In genomic region chr2:118881490-118882129, GRCh38 we compare ENCODE assay signal across 8 cellular contexts. TPM values are rescaled to one million over a fixed set of nuclear protein-coding genes. Genes with fewer than 3 reads are reported as not detected.
A peak's percentile ranks its signal among the peaks of the same experiment; 100 is the strongest.
DNase-seq lines count a peak whose midpoint lies in the region; ATAC-seq and TF ChIP-seq lines count a peak whose summit lies in the region.

No MANE protein-coding gene starts in this region.

- ATAC-seq in GM18517 (IDR thresholded peaks at IDR 0.05; ENCODE audit: unreplicated experiment) (peak; percentile 80), HG02973 (IDR thresholded peaks at IDR 0.05; ENCODE audit: unreplicated experiment) (peak; percentile 80)

- H3K27ac ChIP-seq in A673 (ENCODE audit: low read depth, low read length, poor library complexity, severe bottlenecking), result no peak overlapping the region
- H3K27ac ChIP-seq in brain microvascular endothelial cell, result no peak overlapping the region

- H3K36me3 ChIP-seq in A673 (ENCODE audit: insufficient read depth, low read length, poor library complexity, severe bottlenecking) (no peaks in the 10 kb centered on the region), brain microvascular endothelial cell (replicated peaks) (no peaks in the 10 kb centered on the region)

- CTCF ChIA-PET in A673 (lab: Charles Lee), result interaction anchor here (0.6 to 2.2 kb wide), 6 partner anchors 294 to 1053 kb away, joined by 3 to 13 read pairs (median 4); no protein-coding TSS in a partner anchor

- DNase-seq in A673 (ENCODE audit: low spot score) (peak; percentile 52), NCI-H2081 treated with DMSO at 0.1 percent for 48 hours (lab: John Stamatoyannopoulos, UW) (peak; percentile 24), UCSD-AML1 (lab: John Stamatoyannopoulos, UW; ENCODE audit: unreplicated experiment) (peak; percentile 28), brain microvascular endothelial cell (peak; percentile 25), kidney tubule cell (ENCODE audit: low spot score) (peak; percentile 77)
- DNase-seq in stimulated activated CD4-positive, alpha-beta T cell treated with anti-CD3 and anti-CD28 coated beads, TNF-alpha, amount 100 ng/mL, for 1 hour (ENCODE audit: low read depth in 3 of 3, low spot score in 1 of 3), result peak; percentile 10 to 58 (median 31)

- no TSS peak for BruUV-seq in A673 (replicated peaks; lab: Mats Ljungman, UMichigan)

- no peaks in the 10 kb centered on the region for H3K9me3 ChIP-seq in A673 (ENCODE audit: low read depth, low read length, poor library complexity, severe bottlenecking)

- in situ Hi-C loops in brain microvascular endothelial cell (cut with HindIII; ENCODE audit: low pct_ligation_motif_present, low sequenced_read_pairs), result no loop called here

- H3K4me1 ChIP-seq in A673 (ENCODE audit: insufficient read depth, low read length, poor library complexity, severe bottlenecking), result no peaks in the 10 kb centered on the region

- H3K27me3 ChIP-seq in A673 (replicated peaks; ENCODE audit: insufficient read depth, low read depth, low read length, poor library complexity) (no peaks in the 10 kb centered on the region), brain microvascular endothelial cell (replicated peaks) (no peaks in the 10 kb centered on the region)

- POLR2A ChIA-PET in A673 (lab: Charles Lee; ENCODE audit: low non-redundant PET), result no interaction called here

- intact Hi-C loops in A673 (cut with micrococcal nuclease; ENCODE audit: unreplicated experiment), result loop anchor here (1.0 to 10.0 kb wide), 6 partner anchors 126 to 783 kb away; no protein-coding TSS in a partner anchor

- TF ChIP-seq CTCF in A673 (conservative IDR thresholded peaks at IDR 0.05; ENCODE audit: low read depth, low read length) (peak; percentile 82), brain microvascular endothelial cell (IDR thresholded peaks at IDR 0.05; ENCODE audit: low read depth, low read length, missing control alignments) (peak; percentile 88)

- H3K4me3 ChIP-seq in A673 (ENCODE audit: low read depth, low read length, poor library complexity, severe bottlenecking), result no peak overlapping the region
- H3K4me3 ChIP-seq in brain microvascular endothelial cell (ENCODE audit: low read depth, low read length), result no peak overlapping the region

RNA-seq across cellular contexts. Expression of gene EN1, which starts 34.2 kb away (rescaled TPM):
- not detected in 2 replicates for total RNA-seq in A673 (2021)

Comparison
In these comparisons a context has a peak if more than half of its experiments do, and no peak if none do; other contexts are left out.
1. DNase-seq: peak in every context shown above with its lines; median percentile 77 in kidney tubule cell; 52 in A673; 31 in stimulated activated CD4-positive, alpha-beta T cell treated with anti-CD3 and anti-CD28 coated beads, TNF-alpha, amount 100 ng/mL, for 1 hour; 28 in UCSD-AML1; 25 in brain microvascular endothelial cell; 24 in NCI-H2081 treated with DMSO at 0.1 percent for 48 hours.